11 cellular contexts compared by ENCODE assay signal in genomic region chr7:149610441-149611011, GRCh38.
"Had no signal": no experiment of that assay in that cellular context is flagged by ENCODE, and none has a peak within 500 bp of the region (broad histone marks: within the 10 kb centered on the region; RNA-seq: fewer than 3 reads in every experiment).

No MANE protein-coding gene starts in this region.

- H3K27ac ChIP-seq: breast epithelium, stomach, thoracic aorta had no signal

- H3K27me3 ChIP-seq: breast epithelium, stomach had no signal

- H3K4me1 Mint-ChIP-seq: nephron progenitor cell had no signal

- ATAC-seq: left colon had no signal

- H3K9ac ChIP-seq: SK-N-SH had no signal

- H3K4me3 Mint-ChIP-seq: activated CD4-positive, alpha-beta T cell treated with anti-CD3 and anti-CD28 coated beads, Interleukin-2, amount 10 ng/mL, durations not matched to agents 24 days and 14 days; nephron progenitor cell had no signal

- H3K9me3 ChIP-seq: breast epithelium, SK-N-SH, stomach, thoracic aorta had no signal

- H3K4me1 ChIP-seq: breast epithelium, stomach had no signal

- H3K36me3 ChIP-seq: breast epithelium had no signal

- DNase-seq: activated CD4-positive, alpha-beta T cell treated with anti-CD3 and anti-CD28 coated beads, Interleukin-2, amount 10 ng/mL, durations not matched to agents 24 days and 14 days; activated naive CD4-positive, alpha-beta T cell treated with anti-CD3 and anti-CD28 coated beads, Interleukin-2, amount 50 U/mL, for 16 hours; left colon; mesenchymal stem cell; nephron progenitor cell; SK-N-SH; stomach; T-helper 1 cell had no signal

- H3K27me3 Mint-ChIP-seq: activated CD4-positive, alpha-beta T cell treated with anti-CD3 and anti-CD28 coated beads, Interleukin-2, amount 10 ng/mL, durations not matched to agents 24 days and 14 days had no signal

- H3K4me2 ChIP-seq: SK-N-SH had no signal

- H3K9me3 Mint-ChIP-seq: activated CD4-positive, alpha-beta T cell treated with anti-CD3 and anti-CD28 coated beads, Interleukin-2, amount 10 ng/mL, durations not matched to agents 24 days and 14 days; activated T-helper 2 cell treated with anti-CD3 and anti-CD28 coated beads, Interferon-gamma antibody, Interleukin-2, Interleukin-4, amounts not matched to agents 10 μg/mL and 5 μg/mL and 100 μg/mL, durations not matched to agents 14 hours and 24 hours and 36 hours; nephron progenitor cell had no signal

- H3K4me3 ChIP-seq: breast epithelium, stomach, thoracic aorta had no signal

- H3K27ac Mint-ChIP-seq: activated CD4-positive, alpha-beta T cell treated with anti-CD3 and anti-CD28 coated beads, Interleukin-2, amount 10 ng/mL, durations not matched to agents 24 days and 14 days; activated T-helper 2 cell treated with anti-CD3 and anti-CD28 coated beads, Interferon-gamma antibody, Interleukin-2, Interleukin-4, amounts not matched to agents 10 μg/mL and 5 μg/mL and 100 μg/mL, durations not matched to agents 14 hours and 24 hours and 36 hours; nephron progenitor cell had no signal
